In genomic region chr1:36382231-36382630, GRCh38 we compare ENCODE assay signal across 23 cellular contexts. TPM values are rescaled to one million over a fixed set of nuclear protein-coding genes. Genes with fewer than 3 reads are reported as not detected.
A peak's percentile ranks its signal among the peaks of the same experiment; 100 is the strongest.
DNase-seq lines count a peak whose midpoint lies in the region; ATAC-seq and TF ChIP-seq lines count a peak whose summit lies in the region.
"Had no signal": no experiment of that assay in that cellular context is flagged by ENCODE, and none has a peak within 500 bp of the region (broad histone marks: within the 10 kb centered on the region; RNA-seq: fewer than 3 reads in every experiment).

No MANE protein-coding gene starts in this region.

- peaks cover 56% of the 10 kb centered on the region for H3K4me1 ChIP-seq in CD4-positive, CD25-positive, alpha-beta regulatory T cell (ENCODE audit: control insufficient read depth, insufficient read depth, low read length, poor library complexity, severe bottlenecking)
- H3K4me1 ChIP-seq in DOHH2 (ENCODE audit: control insufficient read depth, low read length) = peaks cover 88% of the 10 kb centered on the region
- H3K4me1 ChIP-seq in esophagus muscularis mucosa = peaks cover 48 to 76% (median 65%) of the 10 kb centered on the region in 4 donors

- DNase-seq in CD4-positive, CD25-positive, alpha-beta regulatory T cell = no peak
- DNase-seq in esophagus muscularis mucosa (ENCODE audit: extremely low spot score) = no peak
- DNase-seq in stimulated activated effector memory CD8-positive, alpha-beta T cell treated with anti-CD3 and anti-CD28 coated beads, Interleukin-12 subunit alpha, Interleukin-12 subunit beta, amount 100 ng/mL, for 72 hours (ENCODE audit: low spot score in 2 of 2) = no peak
- DNase-seq: activated CD4-positive, CD25-positive, alpha-beta regulatory T cell treated with anti-CD3 and anti-CD28 coated beads, Interleukin-2, amount 50 U/mL, for 72 hours; activated naive CD8-positive, alpha-beta T cell treated with anti-CD3 and anti-CD28 coated beads, Interleukin-2, amount 10 ng/mL, durations not matched to agents 7 days and 5 days; activated T-cell treated with anti-CD3 and anti-CD28 coated beads, Interleukin-2, amount 50 U/mL, for 1 hour; Caco-2; cortex of kidney; DND-41; endodermal cell; HFFc6; NCI-H1092 treated with DMSO at 0.1 percent for 48 hours; NCI-H2029; NCI-H226; NCI-H82; OCI-M1; stimulated activated CD4-positive, alpha-beta T cell treated with anti-CD3 and anti-CD28 coated beads, Interleukin-15, amount 100 ng/mL, for 24 hours; SW 1271 had no signal

- H3K36me3 ChIP-seq in CD4-positive, CD25-positive, alpha-beta regulatory T cell (ENCODE audit: control insufficient read depth, insufficient read depth, low read length) = peaks cover 5% of the 10 kb centered on the region
- H3K36me3 ChIP-seq in DOHH2 (ENCODE audit: control insufficient read depth, low read length) = peaks cover 76% of the 10 kb centered on the region
- peaks cover 0 to 11% (median 0%) of the 10 kb centered on the region in 4 donors for H3K36me3 ChIP-seq in esophagus muscularis mucosa

- H3K27ac ChIP-seq in CD4-positive, CD25-positive, alpha-beta regulatory T cell (ENCODE audit: insufficient read depth, low read length, poor library complexity, severe bottlenecking) = no peak overlapping the region
- H3K27ac ChIP-seq in DOHH2 (ENCODE audit: low read depth, low read length) = no peak overlapping the region
- peak overlapping the region; percentile 23 to 99 (median 61) for H3K27ac ChIP-seq in esophagus muscularis mucosa (replicated peaks in 1 of 4)

- TF ChIP-seq POLR2A in esophagus muscularis mucosa (IDR thresholded peaks at IDR 0.05; ENCODE audit: low read depth) (no peak), GM18505 (IDR thresholded peaks at IDR 0.05; ENCODE audit: borderline replicate concordance, extremely low read depth, insufficient read depth, insufficient read length) (no peak)

- intact Hi-C loops in esophagus muscularis mucosa (cut with DNase I) = loop anchor here (10.0 kb wide), 1 partner anchor 227 kb away; the partner anchor contains the start of gene MAP7D1

- no peaks in the 10 kb centered on the region for H3K9me3 ChIP-seq in CD4-positive, CD25-positive, alpha-beta regulatory T cell (ENCODE audit: control insufficient read depth in 2 of 2, low read length in 2 of 2)
- no peaks in the 10 kb centered on the region for H3K9me3 ChIP-seq in DOHH2 (ENCODE audit: control insufficient read depth, insufficient read depth, low read length)
- H3K9me3 ChIP-seq in esophagus muscularis mucosa = no peaks in the 10 kb centered on the region
- H3K9me3 ChIP-seq: Caco-2 had no signal

- H3K9me2 ChIP-seq in DOHH2 (replicated peaks; ENCODE audit: control insufficient read depth, low read length) = no peaks in the 10 kb centered on the region

- H3K4me3 ChIP-seq in CD4-positive, CD25-positive, alpha-beta regulatory T cell (ENCODE audit: low read depth, low read length) = no peak overlapping the region
- H3K4me3 ChIP-seq in DOHH2 (ENCODE audit: low read length) (no peak overlapping the region), esophagus muscularis mucosa (no peak overlapping the region)

- no peaks in the 10 kb centered on the region for H3K27me3 ChIP-seq in CD4-positive, CD25-positive, alpha-beta regulatory T cell (ENCODE audit: control insufficient read depth, insufficient read depth, low read length)
- H3K27me3 ChIP-seq in DOHH2 (ENCODE audit: control insufficient read depth, low read length) (no peaks in the 10 kb centered on the region), esophagus muscularis mucosa (no peaks in the 10 kb centered on the region)

- peaks cover 89% of the 10 kb centered on the region for H3K79me2 ChIP-seq in DOHH2 (ENCODE audit: control insufficient read depth, low read length)

- TF ChIP-seq EP300 in esophagus muscularis mucosa (IDR thresholded peaks at IDR 0.05) = no peak

- peak overlapping the region in 2 of 4 donors; percentile 5 to 67 for H3K4me3 Mint-ChIP-seq in CD4-positive, CD25-positive, alpha-beta regulatory T cell
- no peak overlapping the region for H3K4me3 Mint-ChIP-seq in stimulated activated effector memory CD8-positive, alpha-beta T cell treated with anti-CD3 and anti-CD28 coated beads, Interleukin-12 subunit alpha, Interleukin-12 subunit beta, amount 100 ng/mL, for 72 hours
- H3K4me3 Mint-ChIP-seq: activated naive CD8-positive, alpha-beta T cell treated with anti-CD3 and anti-CD28 coated beads, Interleukin-2, amount 10 ng/mL, durations not matched to agents 7 days and 5 days; endodermal cell; HFFc6 had no signal

- no peak for TF ChIP-seq CTCF in DOHH2 (IDR thresholded peaks at IDR 0.05; ENCODE audit: low read depth, low read length, poor library complexity, severe bottlenecking)
- no peak for TF ChIP-seq CTCF in esophagus muscularis mucosa (IDR thresholded peaks at IDR 0.05)

- peaks cover 8% of the 10 kb centered on the region for H3K36me3 Mint-ChIP-seq in CD4-positive, CD25-positive, alpha-beta regulatory T cell
- peaks cover 34% of the 10 kb centered on the region for H3K36me3 Mint-ChIP-seq in stimulated activated effector memory CD8-positive, alpha-beta T cell treated with anti-CD3 and anti-CD28 coated beads, Interleukin-12 subunit alpha, Interleukin-12 subunit beta, amount 100 ng/mL, for 72 hours

- 72% methylated on average over 9 of the region's 9 CpGs for WGBS in esophagus muscularis mucosa

- H4K20me1 ChIP-seq in DOHH2 (ENCODE audit: control insufficient read depth, insufficient read depth, low read depth, low read length) = peaks cover 22% of the 10 kb centered on the region; the same call in 1 of the 2 replicates

- peak overlapping the region; percentile 76 for H3K4me2 ChIP-seq in DOHH2 (ENCODE audit: low read length)

- no peak for ATAC-seq in CD4-positive, CD25-positive, alpha-beta regulatory T cell (ENCODE audit: low read depth in 2 of 2)
- ATAC-seq in stimulated activated effector memory CD8-positive, alpha-beta T cell treated with anti-CD3 and anti-CD28 coated beads, Interleukin-12 subunit alpha, Interleukin-12 subunit beta, amount 100 ng/mL, for 72 hours = no peak
- ATAC-seq in GM19324 (IDR thresholded peaks at IDR 0.05; ENCODE audit: low FRiP score, unreplicated experiment) = no peak
- ATAC-seq in GM18505 (IDR thresholded peaks at IDR 0.05; ENCODE audit: unreplicated experiment) = no peak
- ATAC-seq in HG03469 (IDR thresholded peaks at IDR 0.05; ENCODE audit: unreplicated experiment) = no peak
- ATAC-seq: right cardiac atrium had no signal

- H3K9me3 Mint-ChIP-seq in CD4-positive, CD25-positive, alpha-beta regulatory T cell = no peaks in the 10 kb centered on the region
- H3K9me3 Mint-ChIP-seq in stimulated activated effector memory CD8-positive, alpha-beta T cell treated with anti-CD3 and anti-CD28 coated beads, Interleukin-12 subunit alpha, Interleukin-12 subunit beta, amount 100 ng/mL, for 72 hours = no peaks in the 10 kb centered on the region
- H3K9me3 Mint-ChIP-seq: activated naive CD8-positive, alpha-beta T cell treated with anti-CD3 and anti-CD28 coated beads, Interleukin-2, amount 10 ng/mL, durations not matched to agents 7 days and 5 days; endodermal cell; HFFc6 had no signal

- no peaks in the 10 kb centered on the region for H3K27me3 Mint-ChIP-seq in CD4-positive, CD25-positive, alpha-beta regulatory T cell
- H3K27me3 Mint-ChIP-seq: activated naive CD8-positive, alpha-beta T cell treated with anti-CD3 and anti-CD28 coated beads, Interleukin-2, amount 10 ng/mL, durations not matched to agents 7 days and 5 days had no signal

- H3F3A ChIP-seq in DOHH2 (ENCODE audit: control insufficient read depth, insufficient read depth) = peaks cover 11% of the 10 kb centered on the region

- H3K27ac Mint-ChIP-seq in CD4-positive, CD25-positive, alpha-beta regulatory T cell = peak overlapping the region; percentile 20 to 93 (median 87)
- peak overlapping the region; percentile 94 for H3K27ac Mint-ChIP-seq in stimulated activated effector memory CD8-positive, alpha-beta T cell treated with anti-CD3 and anti-CD28 coated beads, Interleukin-12 subunit alpha, Interleukin-12 subunit beta, amount 100 ng/mL, for 72 hours
- H3K27ac Mint-ChIP-seq: activated naive CD8-positive, alpha-beta T cell treated with anti-CD3 and anti-CD28 coated beads, Interleukin-2, amount 10 ng/mL, durations not matched to agents 7 days and 5 days; endodermal cell had no signal

- H3K4me1 Mint-ChIP-seq in CD4-positive, CD25-positive, alpha-beta regulatory T cell = peaks cover 26 to 85% (median 64%) of the 10 kb centered on the region in 4 donors
- H3K4me1 Mint-ChIP-seq in stimulated activated effector memory CD8-positive, alpha-beta T cell treated with anti-CD3 and anti-CD28 coated beads, Interleukin-12 subunit alpha, Interleukin-12 subunit beta, amount 100 ng/mL, for 72 hours = peaks cover 75% of the 10 kb centered on the region

RNA-seq across cellular contexts. Expression of gene STK40, which starts 3.5 kb away (rescaled TPM):
- 30.1 TPM for total RNA-seq in CD4-positive, CD25-positive, alpha-beta regulatory T cell
- 10 to 100 TPM; 27.1 to 36.4 (median 30.3) TPM for polyA plus RNA-seq in CD4-positive, CD25-positive, alpha-beta regulatory T cell
- total RNA-seq in esophagus muscularis mucosa = 100 to 1,000 TPM in 1 of 4 donors, 10 to 100 TPM in 3; 67.7 to 103 (median 80.2) TPM

RNA-seq across cellular contexts. Expression of gene LSM10, which starts 15.5 kb away (rescaled TPM):
- total RNA-seq in CD4-positive, CD25-positive, alpha-beta regulatory T cell = 33.8 TPM
- polyA plus RNA-seq in CD4-positive, CD25-positive, alpha-beta regulatory T cell = 100 to 1,000 TPM; 142 to 153 (median 145) TPM
- total RNA-seq in esophagus muscularis mucosa = 10 to 100 TPM; 42.2 to 64.5 (median 59.5) TPM

RNA-seq across cellular contexts. Expression of gene EVA1B, which starts 58.8 kb away (rescaled TPM):
- 12.7 TPM for total RNA-seq in CD4-positive, CD25-positive, alpha-beta regulatory T cell
- 10 to 100 TPM in 3 of 4 donors, 1 to 10 TPM in 1; 8.7 to 18.0 (median 12.9) TPM for polyA plus RNA-seq in CD4-positive, CD25-positive, alpha-beta regulatory T cell
- 100 to 1,000 TPM in 2 of 4 donors, 10 to 100 TPM in 2; 45.1 to 129 (median 79.5) TPM for total RNA-seq in esophagus muscularis mucosa

Comparison
In these comparisons a context has a peak if more than half of its experiments do, and no peak if none do; other contexts are left out.
1. H3K27ac ChIP-seq: peak in esophagus muscularis mucosa (4 of 4); none in CD4-positive, CD25-positive, alpha-beta regulatory T cell (single experiment) and DOHH2 (single experiment).